In genomic region chr20:5544175-5544574, GRCh38 we compare ENCODE assay signal across 23 cellular contexts.
"Had no signal": no experiment of that assay in that cellular context is flagged by ENCODE, and none has a peak within 500 bp of the region (broad histone marks: within the 10 kb centered on the region; RNA-seq: fewer than 3 reads in every experiment).

No MANE protein-coding gene starts in this region.

- FAIRE-seq: kidney had no signal

- DNase-seq: colonic mucosa; effector CD4-positive, alpha-beta T cell; endodermal cell; foreskin melanocyte; left cardiac atrium; left ventricle myocardium inferior; mesendoderm; naive thymus-derived CD4-positive, alpha-beta T cell; posterior cingulate gyrus; spleen; stimulated activated CD4-positive, alpha-beta T cell treated with anti-CD3 and anti-CD28 coated beads, Interleukin-15, amount 100 ng/mL, for 24 hours; stimulated activated CD4-positive, alpha-beta T cell treated with anti-CD3 and anti-CD28 coated beads, Interleukin-1b, Interleukin-23, amount 100 ng/mL, for 48 hours; stimulated activated CD4-positive, alpha-beta T cell treated with anti-CD3 and anti-CD28 coated beads, Interleukin-4, amount 100 ng/mL, for 24 hours; stimulated activated naive B cell treated with anti-CD40 and anti-IgM and Interleukin-4, amounts not matched to agents 10 μg/mL and 1 μg/mL and 100 μg/mL, for 72 hours; stomach; substantia nigra; transverse colon had no signal

- H3K4me1 ChIP-seq: colonic mucosa, spleen, stomach, transverse colon had no signal

- H3K27ac ChIP-seq: colonic mucosa, hepatocyte, left ventricle myocardium inferior, spleen, stomach, thoracic aorta, transverse colon had no signal

- H3K27ac Mint-ChIP-seq: endodermal cell had no signal

- H3K4me3 ChIP-seq: colonic mucosa, hepatocyte, left ventricle myocardium inferior, lung, spleen, stomach, thoracic aorta, transverse colon had no signal

- H3K4me2 ChIP-seq: hepatocyte had no signal

- H3K27me3 Mint-ChIP-seq: naive thymus-derived CD4-positive, alpha-beta T cell; stimulated activated naive B cell treated with anti-CD40 and anti-IgM and Interleukin-4, amounts not matched to agents 10 μg/mL and 1 μg/mL and 100 μg/mL, for 72 hours had no signal

- H3K27me3 ChIP-seq: colonic mucosa, hepatocyte, spleen, stomach, transverse colon had no signal

- H3K9me3 Mint-ChIP-seq: endodermal cell; naive thymus-derived CD4-positive, alpha-beta T cell; neural crest cell; stimulated activated naive B cell treated with anti-CD40 and anti-IgM and Interleukin-4, amounts not matched to agents 10 μg/mL and 1 μg/mL and 100 μg/mL, for 72 hours had no signal

- H3K4me1 Mint-ChIP-seq: neural crest cell had no signal

- ATAC-seq: left cardiac atrium; naive thymus-derived CD4-positive, alpha-beta T cell; sciatic nerve; stimulated activated naive B cell treated with anti-CD40 and anti-IgM and Interleukin-4, amounts not matched to agents 10 μg/mL and 1 μg/mL and 100 μg/mL, for 72 hours had no signal

- H3K4me3 Mint-ChIP-seq: endodermal cell; naive thymus-derived CD4-positive, alpha-beta T cell; neural crest cell; stimulated activated naive B cell treated with anti-CD40 and anti-IgM and Interleukin-4, amounts not matched to agents 10 μg/mL and 1 μg/mL and 100 μg/mL, for 72 hours had no signal

- H3K79me2 ChIP-seq: hepatocyte had no signal

- H3K9me3 ChIP-seq: colonic mucosa, left ventricle myocardium inferior, spleen, stomach, thoracic aorta, transverse colon had no signal

- H2AFZ ChIP-seq: hepatocyte had no signal

- H3K36me3 ChIP-seq: colonic mucosa had no signal
